7 cellular contexts compared by ENCODE assay signal in genomic region chr4:186297013-186297645, GRCh38. TPM values are rescaled to one million over a fixed set of nuclear protein-coding genes. Genes with fewer than 3 reads are reported as not detected.
DNase-seq lines count a peak whose midpoint lies in the region; ATAC-seq and TF ChIP-seq lines count a peak whose summit lies in the region.

No MANE protein-coding gene starts in this region.

- ATAC-seq in HG02642 (IDR thresholded peaks at IDR 0.05; ENCODE audit: poor library complexity, unreplicated experiment) (no peak), GM18870 (IDR thresholded peaks at IDR 0.05; ENCODE audit: unreplicated experiment) (no peak)

- DNase-seq in ELR (ENCODE audit: low read depth) = peak; percentile 55
- peak in 1 of 2 experiments; percentile 3 for DNase-seq in HL-60 (ENCODE audit: low read depth in 1 of 2, low spot score in 1 of 2)
- peak; percentile 40 for DNase-seq in RPMI7951 (ENCODE audit: low read depth)
- peak; percentile 40 for DNase-seq in fibroblast of gingiva (ENCODE audit: low read depth)
- peak; percentile 71 for DNase-seq in pons (ENCODE audit: low spot score)

- no peak overlapping the region for H3K4me3 ChIP-seq in HL-60 (replicated peaks; ENCODE audit: insufficient read depth, low read length)

- peaks cover 2% of the 10 kb centered on the region for H3K27me3 ChIP-seq in HL-60 (ENCODE audit: insufficient read depth, poor library complexity, severe bottlenecking)

- peak; percentile 29 for TF ChIP-seq CTCF in HL-60 (IDR thresholded peaks at IDR 0.05; ENCODE audit: insufficient read depth, low read length)

- no peak overlapping the region for H3K27ac ChIP-seq in HL-60 (replicated peaks)

RNA-seq across cellular contexts. Expression of gene F11, which starts 31.1 kb away (rescaled TPM):
- total RNA-seq in RPMI7951 (2014; rRNA removed; shearing (Covaris generic)) = not detected in 2 replicates
